ENCODE assay signal across 10 cellular contexts in the genomic region with DNA sequence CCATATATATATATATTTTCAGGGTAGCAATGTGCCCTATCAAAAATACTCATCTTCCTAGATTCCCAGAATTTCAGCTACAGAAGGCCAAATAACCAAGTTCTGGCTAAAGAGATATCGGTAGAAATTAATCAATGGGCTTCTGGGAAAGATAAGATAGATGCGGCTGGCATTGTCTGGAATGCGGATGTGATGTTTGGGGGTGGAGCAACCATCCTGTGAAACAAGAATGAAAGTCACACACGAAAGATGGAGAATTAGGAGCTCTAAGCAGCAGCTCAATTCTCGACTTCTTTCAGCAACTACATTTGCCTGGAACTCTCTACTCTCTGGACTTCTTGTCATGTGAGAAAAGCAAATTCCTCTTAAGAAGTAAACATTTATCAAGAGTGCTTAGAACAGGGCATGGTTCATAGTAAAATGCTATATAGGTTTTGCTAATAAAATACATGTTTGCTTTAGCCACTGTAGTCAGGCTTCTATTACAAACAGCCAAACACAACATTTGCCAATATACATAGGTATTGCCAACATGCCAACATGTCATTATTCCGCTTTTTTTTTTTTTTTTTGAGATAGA.
"Had no signal": no experiment of that assay in that cellular context is flagged by ENCODE, and none has a peak within 500 bp of the region (broad histone marks: within the 10 kb centered on the region; RNA-seq: fewer than 3 reads in every experiment).

No MANE protein-coding gene starts in this region.

- H3K9me3 ChIP-seq: mucosa of descending colon, sigmoid colon, testis had no signal

- H3K27me3 ChIP-seq: sigmoid colon, testis had no signal

- DNase-seq: activated CD4-positive, alpha-beta T cell treated with anti-CD3 and anti-CD28 coated beads for 1 hour; activated CD8-positive, alpha-beta memory T cell treated with anti-CD3 and anti-CD28 coated beads for 24 hours; activated gamma-delta T cell; erythroblast; mucosa of descending colon; nephron progenitor cell; sigmoid colon; stimulated activated CD4-positive, alpha-beta T cell treated with anti-CD3 and anti-CD28 coated beads, Interleukin-12 subunit alpha, Interleukin-12 subunit beta, amount 100 ng/mL, for 4 hours; testis had no signal

- H3K4me1 ChIP-seq: sigmoid colon, testis had no signal

- H3K36me3 ChIP-seq: sigmoid colon had no signal

- FAIRE-seq: TTC549 had no signal

- H3K27ac ChIP-seq: sigmoid colon, testis had no signal

- H3K4me3 ChIP-seq: mucosa of descending colon, sigmoid colon, testis had no signal
